1 cellular context compared by ENCODE assay signal in the genomic region with DNA sequence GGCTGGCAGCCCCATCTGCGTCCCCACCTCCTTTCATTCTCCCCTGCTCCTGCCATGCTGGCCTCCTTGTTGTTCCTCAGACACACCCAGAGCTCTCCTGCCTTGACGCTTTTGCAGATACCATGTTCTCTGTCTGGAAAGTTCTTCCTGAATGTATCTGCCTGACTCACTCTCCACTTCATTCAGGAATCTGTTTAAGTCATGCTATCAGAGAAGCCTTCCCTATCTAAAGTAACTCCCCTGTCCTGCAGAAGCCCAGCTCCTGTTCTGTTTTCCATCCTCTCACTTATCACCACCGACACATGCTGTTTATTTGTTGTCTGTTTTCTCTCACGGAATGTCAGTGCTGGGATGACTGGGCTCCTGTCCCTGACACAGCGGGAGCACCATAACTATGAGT.
A peak's percentile ranks its signal among the peaks of the same experiment; 100 is the strongest.
TF ChIP-seq lines count a peak whose summit lies in the region.

No MANE protein-coding gene starts in this region.

TF ChIP-seq in K562, 482 proteins besides CTCF, POLR2A, EP300 and RAD21 (continued from another document):
- TF ChIP-seq, protein P1, sequence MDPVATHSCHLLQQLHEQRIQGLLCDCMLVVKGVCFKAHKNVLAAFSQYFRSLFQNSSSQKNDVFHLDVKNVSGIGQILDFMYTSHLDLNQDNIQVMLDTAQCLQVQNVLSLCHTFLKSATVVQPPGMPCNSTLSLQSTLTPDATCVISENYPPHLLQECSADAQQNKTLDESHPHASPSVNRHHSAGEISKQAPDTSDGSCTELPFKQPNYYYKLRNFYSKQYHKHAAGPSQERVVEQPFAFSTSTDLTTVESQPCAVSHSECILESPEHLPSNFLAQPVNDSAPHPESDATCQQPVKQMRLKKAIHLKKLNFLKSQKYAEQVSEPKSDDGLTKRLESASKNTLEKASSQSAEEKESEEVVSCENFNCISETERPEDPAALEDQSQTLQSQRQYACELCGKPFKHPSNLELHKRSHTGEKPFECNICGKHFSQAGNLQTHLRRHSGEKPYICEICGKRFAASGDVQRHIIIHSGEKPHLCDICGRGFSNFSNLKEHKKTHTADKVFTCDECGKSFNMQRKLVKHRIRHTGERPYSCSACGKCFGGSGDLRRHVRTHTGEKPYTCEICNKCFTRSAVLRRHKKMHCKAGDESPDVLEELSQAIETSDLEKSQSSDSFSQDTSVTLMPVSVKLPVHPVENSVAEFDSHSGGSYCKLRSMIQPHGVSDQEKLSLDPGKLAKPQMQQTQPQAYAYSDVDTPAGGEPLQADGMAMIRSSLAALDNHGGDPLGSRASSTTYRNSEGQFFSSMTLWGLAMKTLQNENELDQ (CRISPR knock-in tag; IDR thresholded peaks at IDR 0.05; ENCODE audit: borderline replicate concordance) = no peak
- TF ChIP-seq SIX5 (IDR thresholded peaks at IDR 0.05; ENCODE audit: borderline replicate concordance in 1 of 2, insufficient read depth in 1 of 2, low read depth in 1 of 2, low read length in 2 of 2) = no peak
- no peak for TF ChIP-seq ZNF589 (CRISPR knock-in tag; IDR thresholded peaks at IDR 0.05; ENCODE audit: low read depth)
- no peak for TF ChIP-seq ZNF124 (CRISPR knock-in tag; IDR thresholded peaks at IDR 0.05)
- TF ChIP-seq TAL1 (IDR thresholded peaks at IDR 0.05) = peak; percentile 25
- no peak for TF ChIP-seq ETV6 (IDR thresholded peaks at IDR 0.05; ENCODE audit: borderline replicate concordance in 1 of 2, low read depth in 2 of 2, low read length in 1 of 2)
- TF ChIP-seq ETV6 (CRISPR knock-in tag; IDR thresholded peaks at IDR 0.05; ENCODE audit: borderline replicate concordance) = no peak
- TF ChIP-seq BCOR (IDR thresholded peaks at IDR 0.05) = no peak
- TF ChIP-seq ZKSCAN1 (IDR thresholded peaks at IDR 0.05; ENCODE audit: low read depth, low read length) = no peak
- TF ChIP-seq CBFA2T3 (IDR thresholded peaks at IDR 0.05) = peak; percentile 29
- TF ChIP-seq, protein P2, sequence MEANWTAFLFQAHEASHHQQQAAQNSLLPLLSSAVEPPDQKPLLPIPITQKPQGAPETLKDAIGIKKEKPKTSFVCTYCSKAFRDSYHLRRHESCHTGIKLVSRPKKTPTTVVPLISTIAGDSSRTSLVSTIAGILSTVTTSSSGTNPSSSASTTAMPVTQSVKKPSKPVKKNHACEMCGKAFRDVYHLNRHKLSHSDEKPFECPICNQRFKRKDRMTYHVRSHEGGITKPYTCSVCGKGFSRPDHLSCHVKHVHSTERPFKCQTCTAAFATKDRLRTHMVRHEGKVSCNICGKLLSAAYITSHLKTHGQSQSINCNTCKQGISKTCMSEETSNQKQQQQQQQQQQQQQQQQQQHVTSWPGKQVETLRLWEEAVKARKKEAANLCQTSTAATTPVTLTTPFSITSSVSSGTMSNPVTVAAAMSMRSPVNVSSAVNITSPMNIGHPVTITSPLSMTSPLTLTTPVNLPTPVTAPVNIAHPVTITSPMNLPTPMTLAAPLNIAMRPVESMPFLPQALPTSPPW (CRISPR knock-in tag; IDR thresholded peaks at IDR 0.05) = no peak
